ENCODE assay signal across 29 cellular contexts in the genomic region with DNA sequence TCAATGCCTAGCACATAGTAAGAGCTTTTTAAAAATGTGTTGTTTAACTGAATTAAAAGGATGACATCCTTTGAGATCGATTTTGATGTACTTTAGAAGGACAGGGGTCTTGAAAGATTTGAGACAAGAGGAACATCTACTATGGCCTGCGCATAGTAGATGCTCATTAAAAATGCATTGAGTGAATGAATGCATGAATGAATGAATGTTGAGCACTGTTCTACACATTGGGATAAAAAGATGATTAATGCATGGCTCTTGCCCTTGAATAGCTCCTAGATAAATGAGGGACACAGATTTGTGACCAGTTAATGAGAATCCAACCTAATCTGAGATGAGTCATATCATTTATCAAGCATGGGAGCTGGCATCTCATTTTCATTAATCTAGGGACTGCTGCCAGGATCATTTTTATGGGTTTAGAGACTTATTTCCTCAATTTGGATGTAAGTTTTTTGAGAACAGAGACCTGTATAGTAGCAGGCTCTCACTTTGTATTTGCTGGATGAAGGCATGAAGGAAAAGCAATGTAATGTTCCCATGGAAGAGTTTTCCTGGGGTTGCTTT.
"Had no signal": no experiment of that assay in that cellular context is flagged by ENCODE, and none has a peak within 500 bp of the region (broad histone marks: within the 10 kb centered on the region; RNA-seq: fewer than 3 reads in every experiment).

No MANE protein-coding gene starts in this region.

- H3K4me3 ChIP-seq: adrenal gland, MG63, SJCRH30, SK-N-MC had no signal

- H3K27ac ChIP-seq: adrenal gland, SJCRH30, SK-N-MC had no signal

- H3K9me3 Mint-ChIP-seq: activated CD4-positive, alpha-beta T cell treated with anti-CD3 and anti-CD28 coated beads, Interleukin-2, amount 10 ng/mL, durations not matched to agents 24 days and 14 days; activated T-cell treated with anti-CD3 and anti-CD28 coated beads, Interleukin-2, amount 50 U/mL, for 24 hours; activated T-helper 2 cell treated with anti-CD3 and anti-CD28 coated beads, Interferon-gamma antibody, Interleukin-2, Interleukin-4, amounts not matched to agents 10 μg/mL and 5 μg/mL and 100 μg/mL, durations not matched to agents 14 hours and 24 hours and 36 hours; brain; T-helper 2 cell treated with Interferon-gamma antibody and Interleukin-4, amounts not matched to agents 5 μg/mL and 100 μg/mL, for 36 hours had no signal

- H3K9me3 ChIP-seq: adrenal gland, MG63, SJCRH30 had no signal

- H3K4me3 Mint-ChIP-seq: activated CD4-positive, alpha-beta T cell treated with anti-CD3 and anti-CD28 coated beads, Interleukin-2, amount 10 ng/mL, durations not matched to agents 24 days and 14 days; activated CD8-positive, alpha-beta T cell treated with anti-CD3 and anti-CD28 coated beads, Interleukin-2, amount 10 ng/mL, durations not matched to agents 7 days and 5 days; activated naive CD4-positive, alpha-beta T cell treated with anti-CD3 and anti-CD28 coated beads for 36 hours; activated T-cell treated with anti-CD3 and anti-CD28 coated beads, Interleukin-2, amount 50 U/mL, for 24 hours; brain; T-helper 2 cell treated with Interferon-gamma antibody and Interleukin-4, amounts not matched to agents 5 μg/mL and 100 μg/mL, for 36 hours had no signal

- H3K36me3 ChIP-seq: adrenal gland, MG63, SJCRH30 had no signal

- ATAC-seq: activated CD8-positive, alpha-beta T cell treated with anti-CD3 and anti-CD28 coated beads, Interleukin-2, amount 10 ng/mL, durations not matched to agents 7 days and 5 days; activated naive CD4-positive, alpha-beta T cell treated with anti-CD3 and anti-CD28 coated beads, Interleukin-2, amount 50 U/mL, for 72 hours; Panc1 had no signal

- H3K4me1 Mint-ChIP-seq: activated CD4-positive, alpha-beta T cell treated with anti-CD3 and anti-CD28 coated beads, Interleukin-2, amount 10 ng/mL, durations not matched to agents 24 days and 14 days had no signal

- H3K36me3 Mint-ChIP-seq: activated naive CD4-positive, alpha-beta T cell treated with anti-CD3 and anti-CD28 coated beads, Interleukin-2, amount 50 U/mL, for 72 hours; brain had no signal

- H3K27me3 Mint-ChIP-seq: activated CD4-positive, alpha-beta T cell treated with anti-CD3 and anti-CD28 coated beads, Interleukin-2, amount 10 ng/mL, durations not matched to agents 24 days and 14 days had no signal

- H3K4me1 ChIP-seq: adrenal gland, SJCRH30 had no signal

- H3K27ac Mint-ChIP-seq: activated CD4-positive, alpha-beta T cell treated with anti-CD3 and anti-CD28 coated beads, Interleukin-2, amount 10 ng/mL, durations not matched to agents 24 days and 14 days; activated CD8-positive, alpha-beta T cell treated with anti-CD3 and anti-CD28 coated beads, Interleukin-2, amount 10 ng/mL, durations not matched to agents 7 days and 5 days; activated naive CD4-positive, alpha-beta T cell treated with anti-CD3 and anti-CD28 coated beads for 36 hours; activated naive CD4-positive, alpha-beta T cell treated with anti-CD3 and anti-CD28 coated beads, Interleukin-2, amount 50 U/mL, for 72 hours; activated T-cell treated with anti-CD3 and anti-CD28 coated beads, Interleukin-2, amount 50 U/mL, for 24 hours; activated T-helper 2 cell treated with anti-CD3 and anti-CD28 coated beads, Interferon-gamma antibody, Interleukin-2, Interleukin-4, amounts not matched to agents 10 μg/mL and 5 μg/mL and 100 μg/mL, durations not matched to agents 14 hours and 24 hours and 36 hours; brain; T-helper 2 cell treated with Interferon-gamma antibody and Interleukin-4, amounts not matched to agents 5 μg/mL and 100 μg/mL, for 36 hours had no signal

- H3K27me3 ChIP-seq: adrenal gland, MG63, SJCRH30 had no signal

- DNase-seq: activated CD4-positive, alpha-beta T cell treated with anti-CD3 and anti-CD28 coated beads, Interleukin-2, amount 10 ng/mL, durations not matched to agents 24 days and 14 days; activated CD4-positive, alpha-beta T cell treated with anti-CD3 and anti-CD28 coated beads, Interleukin-2, amount 50 U/mL, for 4 hours; activated CD8-positive, alpha-beta T cell treated with anti-CD3 and anti-CD28 coated beads, Interleukin-2, amount 10 ng/mL, durations not matched to agents 7 days and 5 days; activated gamma-delta T cell; activated naive CD4-positive, alpha-beta T cell treated with anti-CD3 and anti-CD28 coated beads for 36 hours; activated T-cell treated with anti-CD3 and anti-CD28 coated beads, Interleukin-2, amount 50 U/mL, for 24 hours; adrenal gland; cerebellar nuclear complex; cortex of kidney; MG63; NCI-H1048; NCI-H146; NCI-H187; NCI-H2029 treated with DMSO at 0.1 percent for 48 hours; NCI-H2171 treated with DMSO at 0.1 percent for 48 hours; NCI-H2227 treated with DMSO at 0.1 percent for 48 hours; NCI-H446; NCI-H510A treated with DMSO at 0.1 percent for 48 hours; NCI-H526 treated with DMSO at 0.1 percent for 48 hours; SHP77; SJCRH30 had no signal

- FAIRE-seq: bronchial epithelial cell, TTC549 had no signal
